Comparison of ENCODE assay signal across 15 cellular contexts in genomic region chr13:108947551-108948030, GRCh38.
A peak's percentile ranks its signal among the peaks of the same experiment; 100 is the strongest.
DNase-seq lines count a peak whose midpoint lies in the region; ATAC-seq and TF ChIP-seq lines count a peak whose summit lies in the region.
"Had no signal": no experiment of that assay in that cellular context is flagged by ENCODE, and none has a peak within 500 bp of the region (broad histone marks: within the 10 kb centered on the region; RNA-seq: fewer than 3 reads in every experiment).

No MANE protein-coding gene starts in this region.

- TF ChIP-seq POLR2A in heart left ventricle (IDR thresholded peaks at IDR 0.05) (no peak), esophagus muscularis mucosa (IDR thresholded peaks at IDR 0.05; ENCODE audit: low read depth) (no peak)

- POLR2A ChIA-PET in PC-3 (lab: Charles Lee; ENCODE audit: unreplicated experiment), result no interaction called here

- no peaks in the 10 kb centered on the region for H3K27me3 Mint-ChIP-seq in mesothelial cell of epicardium (ENCODE audit: low read depth)

- H3K9me3 Mint-ChIP-seq in mesothelial cell of epicardium, result no peaks in the 10 kb centered on the region
- H3K9me3 Mint-ChIP-seq: naive thymus-derived CD4-positive, alpha-beta T cell had no signal

- no peaks in the 10 kb centered on the region for H3K9me3 ChIP-seq in heart left ventricle
- H3K9me3 ChIP-seq in right atrium auricular region, result no peaks in the 10 kb centered on the region
- no peaks in the 10 kb centered on the region for H3K9me3 ChIP-seq in esophagus muscularis mucosa
- H3K9me3 ChIP-seq in aorta (ENCODE audit: control insufficient read depth, low read length), result no peaks in the 10 kb centered on the region
- no peaks in the 10 kb centered on the region for H3K9me3 ChIP-seq in PC-3 (ENCODE audit: low read length)
- H3K9me3 ChIP-seq: SJCRH30 had no signal

- no peaks in the 10 kb centered on the region for H3K79me2 ChIP-seq in PC-3 (ENCODE audit: low read length)

- DNase-seq in heart left ventricle, result peak in 1 of 5 donors; percentile 33
- no peak for DNase-seq in right atrium auricular region (ENCODE audit: low spot score)
- DNase-seq in esophagus muscularis mucosa (ENCODE audit: extremely low spot score), result no peak
- no peak for DNase-seq in mesothelial cell of epicardium (ENCODE audit: low spot score in 2 of 2, unreplicated experiment in 2 of 2)
- DNase-seq in aorta, result peak in 1 of 2 donors; percentile 66
- DNase-seq in HUDEP-2 (lab: John Stamatoyannopoulos, UW; ENCODE audit: unreplicated experiment in 76 of 76), result no peak
- no peak for DNase-seq in PC-3
- DNase-seq: activated CD8-positive, alpha-beta T cell treated with anti-CD3 and anti-CD28 coated beads, Interleukin-2, amount 10 ng/mL, durations not matched to agents 7 days and 5 days; effector CD8-positive, alpha-beta T cell; head of caudate nucleus; naive thymus-derived CD4-positive, alpha-beta T cell; NK-92 treated with Interleukin-12 subunit alpha and Interleukin-12 subunit beta, amount 100 ng/mL, for 24 hours; SJCRH30; stimulated activated naive CD4-positive, alpha-beta T cell had no signal

- H3K9me2 ChIP-seq in PC-3 (replicated peaks; ENCODE audit: low read length), result no peaks in the 10 kb centered on the region

- WGBS in heart left ventricle, 4 donors, result 68 to 77% (median 72%) methylated on average over 8 of the region's 8 CpGs
- WGBS in esophagus muscularis mucosa, result 51% methylated on average over 6 of the region's 8 CpGs
- WGBS in aorta, 2 donors, result 57 to 63% methylated on average over 8 of the region's 8 CpGs

- H3F3A ChIP-seq in PC-3 (ENCODE audit: low read length, unreplicated experiment), result no peaks in the 10 kb centered on the region

- no peaks in the 10 kb centered on the region for H4K20me1 ChIP-seq in PC-3 (ENCODE audit: low read length)

- peaks cover 0 to 3% (median 0%) of the 10 kb centered on the region in 9 donors for H3K27me3 ChIP-seq in heart left ventricle
- no peaks in the 10 kb centered on the region for H3K27me3 ChIP-seq in right atrium auricular region
- H3K27me3 ChIP-seq in esophagus muscularis mucosa, result no peaks in the 10 kb centered on the region
- H3K27me3 ChIP-seq in aorta (ENCODE audit: control insufficient read depth in 1 of 2, insufficient read depth in 2 of 2, low read length in 1 of 2), result no peaks in the 10 kb centered on the region
- no peaks in the 10 kb centered on the region for H3K27me3 ChIP-seq in PC-3 (ENCODE audit: low read length)
- H3K27me3 ChIP-seq: SJCRH30 had no signal

- peak; percentile 46 to 56 (median 48) for ATAC-seq in heart left ventricle
- ATAC-seq in aorta (ENCODE audit: low FRiP score), result peak; percentile 86
- ATAC-seq in HG03571 (IDR thresholded peaks at IDR 0.05; ENCODE audit: unreplicated experiment), result no peak
- ATAC-seq in PC-3, result no peak
- ATAC-seq: activated CD8-positive, alpha-beta T cell treated with anti-CD3 and anti-CD28 coated beads, Interleukin-2, amount 10 ng/mL, durations not matched to agents 7 days and 5 days; naive thymus-derived CD4-positive, alpha-beta T cell had no signal

- intact Hi-C loops in heart left ventricle (cut with DNase I), result no loop called here
- intact Hi-C loops in esophagus muscularis mucosa (cut with DNase I), result no loop called here
- intact Hi-C loops in aorta (cut with DNase I), result no loop called here
- intact Hi-C loops in PC-3 (cut with micrococcal nuclease), result no loop called here

- H3K27ac ChIP-seq in heart left ventricle (peak overlapping the region in 2 of 12 donors; percentile 22 to 31), right atrium auricular region (no peak overlapping the region), esophagus muscularis mucosa (replicated peaks in 1 of 4) (peak overlapping the region in 3 of 4 donors; percentile 22 to 48 (median 38)), aorta (ENCODE audit: low read depth in 1 of 2, low read length in 2 of 2) (no peak overlapping the region), PC-3 (ENCODE audit: low read length) (no peak overlapping the region)
- H3K27ac ChIP-seq: SJCRH30 had no signal

- H3K4me3 Mint-ChIP-seq in mesothelial cell of epicardium, result no peak overlapping the region
- H3K4me3 Mint-ChIP-seq: activated CD8-positive, alpha-beta T cell treated with anti-CD3 and anti-CD28 coated beads, Interleukin-2, amount 10 ng/mL, durations not matched to agents 7 days and 5 days; naive thymus-derived CD4-positive, alpha-beta T cell had no signal

- H3K36me3 ChIP-seq in heart left ventricle, result no peaks in the 10 kb centered on the region
- no peaks in the 10 kb centered on the region for H3K36me3 ChIP-seq in right atrium auricular region
- no peaks in the 10 kb centered on the region for H3K36me3 ChIP-seq in esophagus muscularis mucosa
- H3K36me3 ChIP-seq in aorta (ENCODE audit: control insufficient read depth in 1 of 2, insufficient read depth in 2 of 2, low read length in 1 of 2), result no peaks in the 10 kb centered on the region
- H3K36me3 ChIP-seq in PC-3 (ENCODE audit: low read depth, low read length), result no peaks in the 10 kb centered on the region
- H3K36me3 ChIP-seq: SJCRH30 had no signal

- H3K4me1 ChIP-seq in heart left ventricle, result no peaks in the 10 kb centered on the region
- peaks cover 0 to 4% of the 10 kb centered on the region in 2 donors for H3K4me1 ChIP-seq in right atrium auricular region
- H3K4me1 ChIP-seq in esophagus muscularis mucosa, result peaks cover 0 to 10% (median 0%) of the 10 kb centered on the region in 4 donors
- no peaks in the 10 kb centered on the region for H3K4me1 ChIP-seq in aorta (ENCODE audit: control insufficient read depth in 1 of 2, insufficient read depth in 2 of 2, low read length in 2 of 2)
- peaks cover 12% of the 10 kb centered on the region for H3K4me1 ChIP-seq in PC-3 (ENCODE audit: insufficient read depth, low read length)
- H3K4me1 ChIP-seq: SJCRH30 had no signal

- TF ChIP-seq EP300 in esophagus muscularis mucosa (IDR thresholded peaks at IDR 0.05), result no peak

- no peak overlapping the region for H2AFZ ChIP-seq in PC-3 (ENCODE audit: low read length)

- H3K9ac ChIP-seq in PC-3 (ENCODE audit: low read length), result no peak overlapping the region

- peak overlapping the region; percentile 88 for H3K27ac Mint-ChIP-seq in mesothelial cell of epicardium
- H3K27ac Mint-ChIP-seq: activated CD8-positive, alpha-beta T cell treated with anti-CD3 and anti-CD28 coated beads, Interleukin-2, amount 10 ng/mL, durations not matched to agents 7 days and 5 days; naive thymus-derived CD4-positive, alpha-beta T cell had no signal

- TF ChIP-seq CTCF in heart left ventricle (IDR thresholded peaks at IDR 0.05) (no peak), right atrium auricular region (IDR thresholded peaks at IDR 0.05) (no peak), esophagus muscularis mucosa (IDR thresholded peaks at IDR 0.05) (no peak), mesothelial cell of epicardium (IDR thresholded peaks at IDR 0.05; ENCODE audit: unreplicated experiment) (no peak), PC-3 (conservative IDR thresholded peaks at IDR 0.05; ENCODE audit: low read depth, low read length) (no peak)

- H3K4me1 Mint-ChIP-seq in mesothelial cell of epicardium, result peaks cover 17% of the 10 kb centered on the region
- H3K4me1 Mint-ChIP-seq: naive thymus-derived CD4-positive, alpha-beta T cell had no signal

- no peaks in the 10 kb centered on the region for H3K36me3 Mint-ChIP-seq in mesothelial cell of epicardium
- H3K36me3 Mint-ChIP-seq: naive thymus-derived CD4-positive, alpha-beta T cell had no signal

- CTCF ChIA-PET in PC-3 (lab: Charles Lee), result no interaction called here

- BruUV-seq in PC-3 (replicated peaks; lab: Mats Ljungman, UMichigan), result no TSS peak

- H3K4me2 ChIP-seq in PC-3 (ENCODE audit: low read length), result no peak overlapping the region

- H3K4me3 ChIP-seq in heart left ventricle (no peak overlapping the region), right atrium auricular region (no peak overlapping the region), esophagus muscularis mucosa (no peak overlapping the region), aorta (ENCODE audit: low read length in 2 of 2) (no peak overlapping the region), PC-3 (ENCODE audit: low read length) (no peak overlapping the region)
- H3K4me3 ChIP-seq: SJCRH30 had no signal

Comparison
In these comparisons a context has a peak if more than half of its experiments do, and no peak if none do; other contexts are left out.
1. ATAC-seq: peak in heart left ventricle (4 of 4) and aorta (single experiment); none in HG03571 (single experiment) and PC-3 (single experiment).
2. H3K27ac ChIP-seq: peak in esophagus muscularis mucosa (3 of 4); none in right atrium auricular region (0 of 2), aorta (0 of 2) and PC-3 (single experiment).